Comparison of ENCODE assay signal across 1 cellular context in the genomic region with DNA sequence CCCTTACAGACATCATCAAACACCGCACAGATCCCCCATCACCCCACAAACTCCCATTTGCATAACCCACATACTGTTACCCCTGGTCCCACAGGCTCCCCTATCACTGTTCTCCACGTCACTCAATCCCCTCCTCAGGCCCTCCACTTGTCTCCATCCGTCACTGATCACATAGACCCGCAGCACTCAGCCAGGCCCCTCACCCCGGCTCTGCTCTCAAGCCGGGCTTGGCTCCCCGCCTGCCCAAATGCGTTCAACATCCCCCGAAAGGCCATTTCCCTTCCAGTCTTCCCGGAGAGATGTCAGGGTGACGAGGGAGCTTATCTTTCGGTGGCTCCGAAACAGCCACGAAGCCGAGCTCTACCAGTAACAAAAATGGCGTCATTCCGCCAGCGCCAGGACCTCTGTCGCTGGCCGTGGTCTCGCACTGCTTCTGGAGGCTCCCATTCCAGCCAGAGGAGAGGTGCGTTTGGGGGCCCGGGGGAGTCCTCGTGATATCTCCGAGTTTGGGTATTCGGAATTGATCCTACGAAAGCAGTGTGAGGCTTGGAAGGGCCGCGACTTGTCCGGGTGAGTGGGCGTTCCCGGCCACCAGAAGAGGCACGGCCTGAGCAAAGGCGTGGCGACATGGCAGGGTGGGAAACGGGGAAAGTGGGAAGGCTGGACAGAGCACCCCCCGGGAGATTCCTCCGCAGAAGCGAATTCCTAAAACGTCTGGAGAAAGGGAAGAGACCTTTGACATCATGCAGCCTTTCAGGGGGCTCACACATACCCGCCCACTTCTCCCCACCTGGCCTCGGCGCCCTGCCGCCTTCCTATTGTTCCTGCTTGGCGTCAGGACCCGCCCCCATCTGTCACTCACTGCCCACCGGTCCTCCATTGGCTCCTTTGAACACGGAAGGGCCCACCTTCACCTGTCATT.
TF ChIP-seq lines count a peak whose summit lies in the region.

ZNF630 (minus strand) TSS at position 577 of the 922 bp plus-strand sequence. CDS start 4,754 bp downstream, outside the sequence.

TF ChIP-seq in HEK293, 187 proteins besides CTCF, POLR2A, EP300 and RAD21 (continued from another document and continues in another):
- TF ChIP-seq ZNF449 (tag by site-specific recombination; IDR thresholded peaks at IDR 0.05): no peak
- no peak for TF ChIP-seq HOXC10 (CRISPR knock-in tag; IDR thresholded peaks at IDR 0.05)
- TF ChIP-seq ZNF544 (tag by site-specific recombination; IDR thresholded peaks at IDR 0.05): no peak
- no peak for TF ChIP-seq ZBTB11 (tag by site-specific recombination; conservative IDR thresholded peaks at IDR 0.05; ENCODE audit: low read depth)
- TF ChIP-seq KLF1 (tag by site-specific recombination; IDR thresholded peaks at IDR 0.05): no peak
- no peak for TF ChIP-seq ZNF629 (tag by site-specific recombination; IDR thresholded peaks at IDR 0.05)
- no peak for TF ChIP-seq ZNF791 (tag by site-specific recombination; IDR thresholded peaks at IDR 0.05)
- TF ChIP-seq ZNF645 (tag by site-specific recombination; IDR thresholded peaks at IDR 0.05): no peak
- no peak for TF ChIP-seq ZNF391 (tag by site-specific recombination; IDR thresholded peaks at IDR 0.05; ENCODE audit: borderline replicate concordance, low read depth)
- peak; percentile 64; the same call in 1 of the 2 replicates for TF ChIP-seq ZBTB48 (tag by site-specific recombination; IDR thresholded peaks at IDR 0.05)
- no peak for TF ChIP-seq ZNF701 (tag by site-specific recombination; IDR thresholded peaks at IDR 0.05)
- no peak for TF ChIP-seq OSR2 (tag by site-specific recombination; IDR thresholded peaks at IDR 0.05)
- TF ChIP-seq ZNF169 (tag by site-specific recombination; IDR thresholded peaks at IDR 0.05): no peak
- no peak for TF ChIP-seq ZNF16 (tag by site-specific recombination; IDR thresholded peaks at IDR 0.05; ENCODE audit: low read depth)
- no peak for TF ChIP-seq SCRT1 (tag by site-specific recombination; IDR thresholded peaks at IDR 0.05; ENCODE audit: borderline replicate concordance)
- TF ChIP-seq ZSCAN23 (tag by site-specific recombination; IDR thresholded peaks at IDR 0.05): no peak
- TF ChIP-seq, protein P1, sequence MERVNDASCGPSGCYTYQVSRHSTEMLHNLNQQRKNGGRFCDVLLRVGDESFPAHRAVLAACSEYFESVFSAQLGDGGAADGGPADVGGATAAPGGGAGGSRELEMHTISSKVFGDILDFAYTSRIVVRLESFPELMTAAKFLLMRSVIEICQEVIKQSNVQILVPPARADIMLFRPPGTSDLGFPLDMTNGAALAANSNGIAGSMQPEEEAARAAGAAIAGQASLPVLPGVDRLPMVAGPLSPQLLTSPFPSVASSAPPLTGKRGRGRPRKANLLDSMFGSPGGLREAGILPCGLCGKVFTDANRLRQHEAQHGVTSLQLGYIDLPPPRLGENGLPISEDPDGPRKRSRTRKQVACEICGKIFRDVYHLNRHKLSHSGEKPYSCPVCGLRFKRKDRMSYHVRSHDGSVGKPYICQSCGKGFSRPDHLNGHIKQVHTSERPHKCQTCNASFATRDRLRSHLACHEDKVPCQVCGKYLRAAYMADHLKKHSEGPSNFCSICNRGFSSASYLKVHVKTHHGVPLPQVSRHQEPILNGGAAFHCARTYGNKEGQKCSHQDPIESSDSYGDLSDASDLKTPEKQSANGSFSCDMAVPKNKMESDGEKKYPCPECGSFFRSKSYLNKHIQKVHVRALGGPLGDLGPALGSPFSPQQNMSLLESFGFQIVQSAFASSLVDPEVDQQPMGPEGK (tag by site-specific recombination; IDR thresholded peaks at IDR 0.05): peak; percentile 35; the same call in 1 of the 2 replicates
- TF ChIP-seq YY2 (tag by site-specific recombination; IDR thresholded peaks at IDR 0.05): no peak
- no peak for TF ChIP-seq ZFP3 (tag by site-specific recombination; IDR thresholded peaks at IDR 0.05; ENCODE audit: low read depth)
- no peak for TF ChIP-seq MYNN (tag by site-specific recombination; IDR thresholded peaks at IDR 0.05; ENCODE audit: borderline replicate concordance)
- no peak for TF ChIP-seq TCF7L2 (IDR thresholded peaks at IDR 0.05; ENCODE audit: borderline replicate concordance, low read depth, low read length)
- TF ChIP-seq, protein P2, sequence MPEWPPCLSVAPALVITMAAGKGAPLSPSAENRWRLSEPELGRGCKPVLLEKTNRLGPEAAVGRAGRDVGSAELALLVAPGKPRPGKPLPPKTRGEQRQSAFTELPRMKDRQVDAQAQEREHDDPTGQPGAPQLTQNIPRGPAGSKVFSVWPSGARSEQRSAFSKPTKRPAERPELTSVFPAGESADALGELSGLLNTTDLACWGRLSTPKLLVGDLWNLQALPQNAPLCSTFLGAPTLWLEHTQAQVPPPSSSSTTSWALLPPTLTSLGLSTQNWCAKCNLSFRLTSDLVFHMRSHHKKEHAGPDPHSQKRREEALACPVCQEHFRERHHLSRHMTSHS (tag by site-specific recombination; IDR thresholded peaks at IDR 0.05): no peak
- no peak for TF ChIP-seq ZNF843 (tag by site-specific recombination; IDR thresholded peaks at IDR 0.05)
- TF ChIP-seq ZNF555 (tag by site-specific recombination; conservative IDR thresholded peaks at IDR 0.05): no peak
- TF ChIP-seq, protein P3, sequence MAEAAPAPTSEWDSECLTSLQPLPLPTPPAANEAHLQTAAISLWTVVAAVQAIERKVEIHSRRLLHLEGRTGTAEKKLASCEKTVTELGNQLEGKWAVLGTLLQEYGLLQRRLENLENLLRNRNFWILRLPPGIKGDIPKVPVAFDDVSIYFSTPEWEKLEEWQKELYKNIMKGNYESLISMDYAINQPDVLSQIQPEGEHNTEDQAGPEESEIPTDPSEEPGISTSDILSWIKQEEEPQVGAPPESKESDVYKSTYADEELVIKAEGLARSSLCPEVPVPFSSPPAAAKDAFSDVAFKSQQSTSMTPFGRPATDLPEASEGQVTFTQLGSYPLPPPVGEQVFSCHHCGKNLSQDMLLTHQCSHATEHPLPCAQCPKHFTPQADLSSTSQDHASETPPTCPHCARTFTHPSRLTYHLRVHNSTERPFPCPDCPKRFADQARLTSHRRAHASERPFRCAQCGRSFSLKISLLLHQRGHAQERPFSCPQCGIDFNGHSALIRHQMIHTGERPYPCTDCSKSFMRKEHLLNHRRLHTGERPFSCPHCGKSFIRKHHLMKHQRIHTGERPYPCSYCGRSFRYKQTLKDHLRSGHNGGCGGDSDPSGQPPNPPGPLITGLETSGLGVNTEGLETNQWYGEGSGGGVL (tag by site-specific recombination; IDR thresholded peaks at IDR 0.05): 0 out of 2 replicates have a peak, but pooled peaks have one; percentile 10
- no peak for TF ChIP-seq PRDM1 (tag by site-specific recombination; IDR thresholded peaks at IDR 0.05)
- TF ChIP-seq ZNF10 (tag by site-specific recombination; IDR thresholded peaks at IDR 0.05): no peak
- TF ChIP-seq ZNF777 (tag by site-specific recombination; IDR thresholded peaks at IDR 0.05; ENCODE audit: borderline replicate concordance): no peak
- no peak for TF ChIP-seq ZNF112 (tag by site-specific recombination; IDR thresholded peaks at IDR 0.05)
- TF ChIP-seq ZNF837 (tag by site-specific recombination; IDR thresholded peaks at IDR 0.05): no peak
- TF ChIP-seq GLI4 (tag by site-specific recombination; IDR thresholded peaks at IDR 0.05): no peak
- TF ChIP-seq, protein P4, sequence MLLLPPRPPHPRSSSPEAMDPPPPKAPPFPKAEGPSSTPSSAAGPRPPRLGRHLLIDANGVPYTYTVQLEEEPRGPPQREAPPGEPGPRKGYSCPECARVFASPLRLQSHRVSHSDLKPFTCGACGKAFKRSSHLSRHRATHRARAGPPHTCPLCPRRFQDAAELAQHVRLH (tag by site-specific recombination; IDR thresholded peaks at IDR 0.05): no peak
- TF ChIP-seq ZNF138 (tag by site-specific recombination; IDR thresholded peaks at IDR 0.05; ENCODE audit: borderline replicate concordance): no peak
- TF ChIP-seq ZBTB20 (tag by site-specific recombination; IDR thresholded peaks at IDR 0.05): no peak; the same call in 1 of the 2 replicates
- TF ChIP-seq FEZF1 (tag by site-specific recombination; IDR thresholded peaks at IDR 0.05): no peak; the same call in 1 of the 2 replicates
- TF ChIP-seq ZNF785 (tag by site-specific recombination; IDR thresholded peaks at IDR 0.05): no peak
- TF ChIP-seq, protein P5, sequence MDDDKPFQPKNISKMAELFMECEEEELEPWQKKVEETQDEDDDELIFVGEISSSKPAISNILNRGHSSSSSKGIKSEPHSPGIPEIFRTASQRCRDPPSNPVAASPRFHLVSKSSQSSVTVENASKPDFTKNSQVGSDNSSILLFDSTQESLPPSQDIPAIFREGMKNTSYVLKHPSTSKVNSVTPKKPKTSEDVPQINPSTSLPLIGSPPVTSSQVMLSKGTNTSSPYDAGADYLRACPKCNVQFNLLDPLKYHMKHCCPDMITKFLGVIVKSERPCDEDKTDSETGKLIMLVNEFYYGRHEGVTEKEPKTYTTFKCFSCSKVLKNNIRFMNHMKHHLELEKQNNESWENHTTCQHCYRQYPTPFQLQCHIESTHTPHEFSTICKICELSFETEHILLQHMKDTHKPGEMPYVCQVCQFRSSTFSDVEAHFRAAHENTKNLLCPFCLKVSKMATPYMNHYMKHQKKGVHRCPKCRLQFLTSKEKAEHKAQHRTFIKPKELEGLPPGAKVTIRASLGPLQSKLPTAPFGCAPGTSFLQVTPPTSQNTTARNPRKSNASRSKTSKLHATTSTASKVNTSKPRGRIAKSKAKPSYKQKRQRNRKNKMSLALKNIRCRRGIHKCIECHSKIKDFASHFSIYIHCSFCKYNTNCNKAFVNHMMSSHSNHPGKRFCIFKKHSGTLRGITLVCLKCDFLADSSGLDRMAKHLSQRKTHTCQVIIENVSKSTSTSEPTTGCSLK (tag by site-specific recombination; IDR thresholded peaks at IDR 0.05): no peak
- TF ChIP-seq ZNF529 (tag by site-specific recombination; IDR thresholded peaks at IDR 0.05; ENCODE audit: insufficient replicate concordance): no peak
- TF ChIP-seq SETDB1 (IDR thresholded peaks at IDR 0.05; ENCODE audit: insufficient read length, low read length): no peak
- peak; percentile 63 for TF ChIP-seq PRDM10 (tag by site-specific recombination; IDR thresholded peaks at IDR 0.05)
- no peak for TF ChIP-seq REPIN1 (tag by site-specific recombination; IDR thresholded peaks at IDR 0.05; ENCODE audit: low read depth)
- TF ChIP-seq ZNF548 (tag by site-specific recombination; IDR thresholded peaks at IDR 0.05): no peak
- no peak for TF ChIP-seq ZFP37 (tag by site-specific recombination; IDR thresholded peaks at IDR 0.05)
